Comparison of ENCODE assay signal across 8 cellular contexts in genomic region chr20:37526238-37526838, GRCh38. TPM values are rescaled to one million over a fixed set of nuclear protein-coding genes. Genes with fewer than 3 reads are reported as not detected.
A peak's percentile ranks its signal among the peaks of the same experiment; 100 is the strongest.
DNase-seq lines count a peak whose midpoint lies in the region; ATAC-seq and TF ChIP-seq lines count a peak whose summit lies in the region.

No MANE protein-coding gene starts in this region.

- H3K27me3 ChIP-seq in subcutaneous abdominal adipose tissue (ENCODE audit: control insufficient read depth in 5 of 5, insufficient read depth in 4 of 5, low read length in 5 of 5): no peaks in the 10 kb centered on the region

- H3K9ac ChIP-seq in subcutaneous abdominal adipose tissue (ENCODE audit: low read length in 5 of 5): peak overlapping the region; percentile 71 to 98 (median 96)

- no peaks in the 10 kb centered on the region for H3K9me3 ChIP-seq in subcutaneous abdominal adipose tissue (ENCODE audit: control insufficient read depth in 5 of 5, low read length in 5 of 5)

- H3K27ac ChIP-seq in subcutaneous abdominal adipose tissue (ENCODE audit: low read depth, low read length): peak overlapping the region; percentile 95

- H3K9me3 Mint-ChIP-seq in T-helper 1 cell treated with Interleukin-12 subunit alpha and Interleukin-12 subunit beta and Interleukin-4 antibody, amounts not matched to agents 30 μg/mL and 1 μg/mL, for 36 hours: no peaks in the 10 kb centered on the region

- peak overlapping the region; percentile 93 for H3K4me3 Mint-ChIP-seq in T-helper 1 cell treated with Interleukin-12 subunit alpha and Interleukin-12 subunit beta and Interleukin-4 antibody, amounts not matched to agents 30 μg/mL and 1 μg/mL, for 36 hours

- intact Hi-C loops in left colon (cut with DNase I, micrococcal nuclease): loop anchor here in 1 of 2 donors (10.0 kb wide), 1 partner anchor 132 kb away; no protein-coding TSS in a partner anchor

- no peak for TF ChIP-seq CTCF in cardiac fibroblast (IDR thresholded peaks at IDR 0.05; ENCODE audit: low read depth, low read length)

- H3K36me3 Mint-ChIP-seq in T-helper 1 cell treated with Interleukin-12 subunit alpha and Interleukin-12 subunit beta and Interleukin-4 antibody, amounts not matched to agents 30 μg/mL and 1 μg/mL, for 36 hours (ENCODE audit: low read depth): no peaks in the 10 kb centered on the region

- ATAC-seq in left colon (peak; percentile 21), HG03460 (IDR thresholded peaks at IDR 0.05; ENCODE audit: unreplicated experiment) (no peak)

- DNase-seq in T-helper 1 cell: no peak
- DNase-seq in NCI-H345 treated with DMSO at 0.1 percent for 48 hours (lab: John Stamatoyannopoulos, UW; ENCODE audit: unreplicated experiment): peak; percentile 16
- DNase-seq in cardiac fibroblast (ENCODE audit: low read depth in 2 of 2): peak; percentile 49 to 72
- DNase-seq in left colon: peak; percentile 54 to 61
- DNase-seq in NCI-H2029 treated with DMSO at 0.1 percent for 48 hours (lab: John Stamatoyannopoulos, UW): no peak

- H3K27ac Mint-ChIP-seq in T-helper 1 cell treated with Interleukin-12 subunit alpha and Interleukin-12 subunit beta and Interleukin-4 antibody, amounts not matched to agents 30 μg/mL and 1 μg/mL, for 36 hours: peak overlapping the region; percentile 100

- peak overlapping the region; percentile 98 to 100 for H3K4me3 ChIP-seq in cardiac fibroblast (replicated peaks in 1 of 2; ENCODE audit: low read depth in 2 of 2, low read length in 2 of 2)
- H3K4me3 ChIP-seq in subcutaneous abdominal adipose tissue (ENCODE audit: low read depth in 1 of 5, low read length in 5 of 5): peak overlapping the region; percentile 94 to 100 (median 98)

- H3K4me1 ChIP-seq in subcutaneous abdominal adipose tissue (ENCODE audit: control insufficient read depth in 5 of 5, insufficient read depth in 5 of 5, low read length in 5 of 5): peaks cover 8 to 62% (median 60%) of the 10 kb centered on the region in 5 donors

- H3K27me3 Mint-ChIP-seq in T-helper 1 cell treated with Interleukin-12 subunit alpha and Interleukin-12 subunit beta and Interleukin-4 antibody, amounts not matched to agents 30 μg/mL and 1 μg/mL, for 36 hours (ENCODE audit: low read depth): peaks cover 8% of the 10 kb centered on the region

- peaks cover 37% of the 10 kb centered on the region for H3K4me1 Mint-ChIP-seq in T-helper 1 cell treated with Interleukin-12 subunit alpha and Interleukin-12 subunit beta and Interleukin-4 antibody, amounts not matched to agents 30 μg/mL and 1 μg/mL, for 36 hours (ENCODE audit: low read depth)

- H3K36me3 ChIP-seq in subcutaneous abdominal adipose tissue (ENCODE audit: control insufficient read depth in 5 of 5, insufficient read depth in 5 of 5, low read length in 5 of 5): peaks cover 0 to 3% (median 0%) of the 10 kb centered on the region in 5 donors

RNA-seq across cellular contexts. Expression of gene BLCAP, which starts 1.3 kb away (rescaled TPM):
- 100 to 1,000 TPM in 1 of 2 donors, 10 to 100 TPM in 1; 98.9 to 104 TPM for total RNA-seq in left colon

RNA-seq across cellular contexts. Expression of gene NNAT, which starts 5.3 kb away (rescaled TPM):
- 1 to 10 TPM in 1 of 2 donors, not detected in 1; 3.4 TPM for total RNA-seq in left colon

Comparison
In these comparisons a context has a peak if more than half of its experiments do, and no peak if none do; other contexts are left out.
1. DNase-seq: peak in NCI-H345 treated with DMSO at 0.1 percent for 48 hours (single experiment), cardiac fibroblast (2 of 2) and left colon (2 of 2); none in T-helper 1 cell (0 of 5) and NCI-H2029 treated with DMSO at 0.1 percent for 48 hours (single experiment).